1 cellular context compared by ENCODE assay signal in the genomic region with DNA sequence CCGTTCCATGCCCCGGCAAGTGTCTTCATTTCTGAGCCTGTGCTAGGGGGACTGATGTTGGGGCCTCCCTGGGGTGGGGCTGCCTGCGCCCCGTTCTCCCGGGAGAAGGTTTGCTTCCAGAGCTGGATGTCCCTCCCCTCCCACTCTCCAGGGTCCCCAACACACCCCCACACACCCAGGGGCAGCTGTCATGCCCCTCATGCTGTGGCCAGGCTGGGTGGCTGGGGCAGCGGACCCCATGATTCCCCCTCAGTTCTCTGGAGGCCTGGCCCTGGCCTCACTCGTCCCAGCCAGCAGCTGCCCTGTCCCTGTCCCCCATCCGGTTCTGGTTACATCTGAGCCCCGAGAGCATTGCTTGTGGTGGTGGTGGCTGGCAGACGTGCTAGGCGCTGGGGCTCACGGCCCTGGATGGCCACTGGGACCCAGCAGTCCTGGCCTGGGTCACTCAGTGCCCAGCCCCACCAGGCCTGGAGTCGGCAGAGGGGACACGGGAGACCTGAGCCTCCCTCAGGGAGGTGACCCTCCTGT.
TF ChIP-seq lines count a peak whose summit lies in the region.

No MANE protein-coding gene starts in this region.

TF ChIP-seq in HepG2, 621 proteins besides CTCF, POLR2A, EP300 and RAD21 (continued from another document):
- TF ChIP-seq, protein P1, sequence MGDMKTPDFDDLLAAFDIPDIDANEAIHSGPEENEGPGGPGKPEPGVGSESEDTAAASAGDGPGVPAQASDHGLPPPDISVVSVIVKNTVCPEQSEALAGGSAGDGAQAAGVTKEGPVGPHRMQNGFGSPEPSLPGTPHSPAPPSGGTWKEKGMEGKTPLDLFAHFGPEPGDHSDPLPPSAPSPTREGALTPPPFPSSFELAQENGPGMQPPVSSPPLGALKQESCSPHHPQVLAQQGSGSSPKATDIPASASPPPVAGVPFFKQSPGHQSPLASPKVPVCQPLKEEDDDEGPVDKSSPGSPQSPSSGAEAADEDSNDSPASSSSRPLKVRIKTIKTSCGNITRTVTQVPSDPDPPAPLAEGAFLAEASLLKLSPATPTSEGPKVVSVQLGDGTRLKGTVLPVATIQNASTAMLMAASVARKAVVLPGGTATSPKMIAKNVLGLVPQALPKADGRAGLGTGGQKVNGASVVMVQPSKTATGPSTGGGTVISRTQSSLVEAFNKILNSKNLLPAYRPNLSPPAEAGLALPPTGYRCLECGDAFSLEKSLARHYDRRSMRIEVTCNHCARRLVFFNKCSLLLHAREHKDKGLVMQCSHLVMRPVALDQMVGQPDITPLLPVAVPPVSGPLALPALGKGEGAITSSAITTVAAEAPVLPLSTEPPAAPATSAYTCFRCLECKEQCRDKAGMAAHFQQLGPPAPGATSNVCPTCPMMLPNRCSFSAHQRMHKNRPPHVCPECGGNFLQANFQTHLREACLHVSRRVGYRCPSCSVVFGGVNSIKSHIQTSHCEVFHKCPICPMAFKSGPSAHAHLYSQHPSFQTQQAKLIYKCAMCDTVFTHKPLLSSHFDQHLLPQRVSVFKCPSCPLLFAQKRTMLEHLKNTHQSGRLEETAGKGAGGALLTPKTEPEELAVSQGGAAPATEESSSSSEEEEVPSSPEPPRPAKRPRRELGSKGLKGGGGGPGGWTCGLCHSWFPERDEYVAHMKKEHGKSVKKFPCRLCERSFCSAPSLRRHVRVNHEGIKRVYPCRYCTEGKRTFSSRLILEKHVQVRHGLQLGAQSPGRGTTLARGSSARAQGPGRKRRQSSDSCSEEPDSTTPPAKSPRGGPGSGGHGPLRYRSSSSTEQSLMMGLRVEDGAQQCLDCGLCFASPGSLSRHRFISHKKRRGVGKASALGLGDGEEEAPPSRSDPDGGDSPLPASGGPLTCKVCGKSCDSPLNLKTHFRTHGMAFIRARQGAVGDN (CRISPR knock-in tag; IDR thresholded peaks at IDR 0.05), result 0 out of 2 replicates have a peak, but pooled peaks have one; percentile 16
- TF ChIP-seq AGO1 (IDR thresholded peaks at IDR 0.05; ENCODE audit: low read depth, low read length, poor library complexity, severe bottlenecking), result peak; percentile 58
- TF ChIP-seq RXRA (CRISPR knock-in tag; IDR thresholded peaks at IDR 0.05), result no peak
- peak; percentile 24 for TF ChIP-seq HNRNPLL (IDR thresholded peaks at IDR 0.05; ENCODE audit: low read depth, low read length, poor library complexity, severe bottlenecking)
- no peak for TF ChIP-seq ZFP1 (CRISPR knock-in tag; IDR thresholded peaks at IDR 0.05)
TF ChIP-seq in HepG2: peak in this region for 7.
